19 cellular contexts compared by ENCODE assay signal in genomic region chr20:57786304-57786942, GRCh38.
A peak's percentile ranks its signal among the peaks of the same experiment; 100 is the strongest.
DNase-seq lines count a peak whose midpoint lies in the region; ATAC-seq, FAIRE-seq and TF ChIP-seq lines count a peak whose summit lies in the region.
"Had no signal": no experiment of that assay in that cellular context is flagged by ENCODE, and none has a peak within 500 bp of the region (broad histone marks: within the 10 kb centered on the region; RNA-seq: fewer than 3 reads in every experiment).

No MANE protein-coding gene starts in this region.

- intact Hi-C loops in K562 (cut with micrococcal nuclease): no loop called here

- H3K4me1 ChIP-seq in A549 (peaks cover 29% of the 10 kb centered on the region), K562 (replicated peaks in 1 of 2; ENCODE audit: control insufficient read depth in 2 of 2, insufficient read depth in 2 of 2, low read length in 2 of 2) (no peaks in the 10 kb centered on the region)

- H3K4me3 ChIP-seq in A549: no peak overlapping the region
- H3K4me3 ChIP-seq in K562: no peak overlapping the region
- H3K4me3 ChIP-seq: BLaER1 had no signal

- H3K27ac ChIP-seq in A549 (peak overlapping the region; percentile 46 to 66; a peak in 3 of 6 replicates), K562 (ENCODE audit: extremely low read depth, low read depth, low read length) (no peak overlapping the region)
- H3K27ac ChIP-seq: BLaER1, HL-60 had no signal

- FAIRE-seq in A549 (lab: Jason Lieb, UNC) (no peak), HTR-8/SVneo (lab: Jason Lieb, UNC) (peak; percentile 94), K562 (lab: Jason Lieb, UNC) (no peak)
- FAIRE-seq: A204.1 had no signal

- no peaks in the 10 kb centered on the region for H4K20me1 ChIP-seq in K562 (replicated peaks; ENCODE audit: control insufficient read depth, insufficient read depth, low read length)
- H4K20me1 ChIP-seq: BLaER1 had no signal

- WGBS in A549 (ENCODE audit: missing lambda C conversion rate): 88% methylated on average over 9 of the region's 14 CpGs
- 2% methylated on average over 14 of the region's 14 CpGs for WGBS in K562 (ENCODE audit: insufficient coverage, low coverage, missing lambda C conversion rate)

- no peaks in the 10 kb centered on the region for H3K36me3 ChIP-seq in K562 (ENCODE audit: control insufficient read depth, insufficient read depth, low read length)
- H3K36me3 ChIP-seq: BLaER1 had no signal

- H3K9me3 ChIP-seq in A549: no peaks in the 10 kb centered on the region
- H3K9me3 ChIP-seq in K562 (replicated peaks; ENCODE audit: control insufficient read depth, insufficient read depth, low read depth, low read length): no peaks in the 10 kb centered on the region
- H3K9me3 ChIP-seq: BLaER1 had no signal

- no peak overlapping the region for H2AFZ ChIP-seq in K562 (ENCODE audit: low read depth, low read length)

- TF ChIP-seq EP300 in A549 (IDR thresholded peaks at IDR 0.05) (no peak), K562 (IDR thresholded peaks at IDR 0.05; ENCODE audit: low read length) (no peak)

- no peak overlapping the region for H3K4me2 ChIP-seq in A549
- H3K4me2 ChIP-seq in K562 (ENCODE audit: insufficient read depth, low read length): no peak overlapping the region
- H3K4me2 ChIP-seq: BLaER1 had no signal

- TF ChIP-seq CTCF in A549 (IDR thresholded peaks at IDR 0.05) (no peak), K562 (IDR thresholded peaks at IDR 0.05 in 2 of 3, conservative IDR thresholded peaks at IDR 0.05 in 1 of 3; ENCODE audit: insufficient read depth in 2 of 3, low read depth in 1 of 3, low read length in 3 of 3) (no peak), omental fat pad (IDR thresholded peaks at IDR 0.05) (no peak)

- no peaks in the 10 kb centered on the region for H3K9me1 ChIP-seq in K562 (ENCODE audit: control insufficient read depth, insufficient read depth, low read length)

- TF ChIP-seq POLR2A in A549 (IDR thresholded peaks at IDR 0.05; ENCODE audit: low read length) (no peak), K562 (conservative IDR thresholded peaks at IDR 0.05) (no peak)

- H3K79me2 ChIP-seq in K562 (ENCODE audit: control insufficient read depth, insufficient read depth, low read length): no peaks in the 10 kb centered on the region

- peaks cover 2 to 13% of the 10 kb centered on the region in 2 experiments; a peak in 2 of 5 replicates for H3K27me3 ChIP-seq in K562 (ENCODE audit: control insufficient read depth in 2 of 2, insufficient read depth in 2 of 2, low read length in 2 of 2)
- H3K27me3 ChIP-seq: BLaER1 had no signal

- no TSS peak for BruUV-seq in K562 (replicated peaks; lab: Mats Ljungman, UMichigan)

- ATAC-seq in A549 (no peak), K562 (no peak), omental fat pad (ENCODE audit: low FRiP score) (no peak)

- in situ Hi-C loops in K562 (cut with MboI): no loop called here

- CTCF ChIA-PET in A549 (lab: Yijun Ruan, JAX) (interaction anchor here (0.8 kb wide), 2 partner anchors 9 to 14 kb away, joined by 3 to 4 read pairs; no protein-coding TSS in a partner anchor), K562 (lab: Yijun Ruan, JAX; ENCODE audit: low intra/inter-chr PET ratio) (no interaction called here)

- DNase-seq in A549 (ENCODE audit: low read depth in 1 of 2, low spot score in 1 of 2): no peak
- no peak for DNase-seq in HTR-8/SVneo (ENCODE audit: insufficient read length, low spot score)
- no peak for DNase-seq in K562 (ENCODE audit: extremely low read depth in 1 of 4, low spot score in 3 of 4)
- DNase-seq in mesenteric fat pad (ENCODE audit: low spot score): peak; percentile 69
- no peak for DNase-seq in C1 segment of cervical spinal cord (lab: John Stamatoyannopoulos, UW)
- DNase-seq in NCI-H1436 treated with DMSO at 0.1 percent for 48 hours (lab: John Stamatoyannopoulos, UW): no peak
- DNase-seq in omental fat pad (ENCODE audit: low spot score): no peak
- no peak for DNase-seq in DMS 273 treated with DMSO at 0.1 percent for 48 hours (lab: John Stamatoyannopoulos, UW)
- DNase-seq: H7, NCI-H1105 treated with DMSO at 0.1 percent for 48 hours, NCI-H1694 treated with DMSO at 0.1 percent for 48 hours, NCI-H2107, NCI-H510A, NCI-H82, RPMI8226, SIG-M5 had no signal

- H3K9ac ChIP-seq in K562 (ENCODE audit: insufficient read depth in 1 of 2, low read depth in 2 of 2, low read length in 2 of 2): no peak overlapping the region
- H3K9ac ChIP-seq: BLaER1 had no signal

- POLR2A ChIA-PET in A549 (lab: Yijun Ruan, JAX) (no interaction called here), K562 (lab: Yijun Ruan, JAX) (no interaction called here)

- TF ChIP-seq RAD21 in A549 (conservative IDR thresholded peaks at IDR 0.05 in 1 of 2, IDR thresholded peaks at IDR 0.05 in 1 of 2): no peak
- no peak for TF ChIP-seq RAD21 in K562 (CRISPR knock-in tag; conservative IDR thresholded peaks at IDR 0.05 in 1 of 2, IDR thresholded peaks at IDR 0.05 in 1 of 2)

TF ChIP-seq in A549, 52 proteins besides CTCF, POLR2A, EP300 and RAD21:
- TF ChIP-seq MAZ (IDR thresholded peaks at IDR 0.05; ENCODE audit: borderline replicate concordance, low read depth, low read length): no peak
- no peak for TF ChIP-seq JUNB (IDR thresholded peaks at IDR 0.05)
- TF ChIP-seq, protein P1, sequence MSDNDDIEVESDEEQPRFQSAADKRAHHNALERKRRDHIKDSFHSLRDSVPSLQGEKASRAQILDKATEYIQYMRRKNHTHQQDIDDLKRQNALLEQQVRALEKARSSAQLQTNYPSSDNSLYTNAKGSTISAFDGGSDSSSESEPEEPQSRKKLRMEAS (IDR thresholded peaks at IDR 0.05): no peak
- TF ChIP-seq FOSB (CRISPR knock-in tag; IDR thresholded peaks at IDR 0.05): no peak
- TF ChIP-seq MAFK (IDR thresholded peaks at IDR 0.05; ENCODE audit: partially characterized antibody): no peak
- TF ChIP-seq HDAC2 (IDR thresholded peaks at IDR 0.05): no peak
- TF ChIP-seq NFE2L2 (conservative IDR thresholded peaks at IDR 0.05; ENCODE audit: low read length): no peak
- no peak for TF ChIP-seq HEYL (CRISPR knock-in tag; IDR thresholded peaks at IDR 0.05)
- TF ChIP-seq ZC3H11A (IDR thresholded peaks at IDR 0.05): no peak
- no peak for TF ChIP-seq KDM1A (IDR thresholded peaks at IDR 0.05; ENCODE audit: low read depth)
- no peak for TF ChIP-seq FOSL2 (IDR thresholded peaks at IDR 0.05)
- no peak for TF ChIP-seq FOSL2 (CRISPR knock-in tag; IDR thresholded peaks at IDR 0.05)
- TF ChIP-seq KDM5A (IDR thresholded peaks at IDR 0.05): no peak
- no peak for TF ChIP-seq ZFP36 (IDR thresholded peaks at IDR 0.05; ENCODE audit: borderline replicate concordance, partially characterized antibody)
- no peak for TF ChIP-seq HES2 (IDR thresholded peaks at IDR 0.05)
- no peak for TF ChIP-seq ATOH8 (CRISPR knock-in tag; IDR thresholded peaks at IDR 0.05; ENCODE audit: low read depth)

TF ChIP-seq in K562, 482 proteins besides CTCF, POLR2A, EP300 and RAD21:
- peak; percentile 21; the same call in 1 of the 2 replicates for TF ChIP-seq ESRRA (IDR thresholded peaks at IDR 0.05; ENCODE audit: borderline replicate concordance, low read depth)
- TF ChIP-seq, protein P2, sequence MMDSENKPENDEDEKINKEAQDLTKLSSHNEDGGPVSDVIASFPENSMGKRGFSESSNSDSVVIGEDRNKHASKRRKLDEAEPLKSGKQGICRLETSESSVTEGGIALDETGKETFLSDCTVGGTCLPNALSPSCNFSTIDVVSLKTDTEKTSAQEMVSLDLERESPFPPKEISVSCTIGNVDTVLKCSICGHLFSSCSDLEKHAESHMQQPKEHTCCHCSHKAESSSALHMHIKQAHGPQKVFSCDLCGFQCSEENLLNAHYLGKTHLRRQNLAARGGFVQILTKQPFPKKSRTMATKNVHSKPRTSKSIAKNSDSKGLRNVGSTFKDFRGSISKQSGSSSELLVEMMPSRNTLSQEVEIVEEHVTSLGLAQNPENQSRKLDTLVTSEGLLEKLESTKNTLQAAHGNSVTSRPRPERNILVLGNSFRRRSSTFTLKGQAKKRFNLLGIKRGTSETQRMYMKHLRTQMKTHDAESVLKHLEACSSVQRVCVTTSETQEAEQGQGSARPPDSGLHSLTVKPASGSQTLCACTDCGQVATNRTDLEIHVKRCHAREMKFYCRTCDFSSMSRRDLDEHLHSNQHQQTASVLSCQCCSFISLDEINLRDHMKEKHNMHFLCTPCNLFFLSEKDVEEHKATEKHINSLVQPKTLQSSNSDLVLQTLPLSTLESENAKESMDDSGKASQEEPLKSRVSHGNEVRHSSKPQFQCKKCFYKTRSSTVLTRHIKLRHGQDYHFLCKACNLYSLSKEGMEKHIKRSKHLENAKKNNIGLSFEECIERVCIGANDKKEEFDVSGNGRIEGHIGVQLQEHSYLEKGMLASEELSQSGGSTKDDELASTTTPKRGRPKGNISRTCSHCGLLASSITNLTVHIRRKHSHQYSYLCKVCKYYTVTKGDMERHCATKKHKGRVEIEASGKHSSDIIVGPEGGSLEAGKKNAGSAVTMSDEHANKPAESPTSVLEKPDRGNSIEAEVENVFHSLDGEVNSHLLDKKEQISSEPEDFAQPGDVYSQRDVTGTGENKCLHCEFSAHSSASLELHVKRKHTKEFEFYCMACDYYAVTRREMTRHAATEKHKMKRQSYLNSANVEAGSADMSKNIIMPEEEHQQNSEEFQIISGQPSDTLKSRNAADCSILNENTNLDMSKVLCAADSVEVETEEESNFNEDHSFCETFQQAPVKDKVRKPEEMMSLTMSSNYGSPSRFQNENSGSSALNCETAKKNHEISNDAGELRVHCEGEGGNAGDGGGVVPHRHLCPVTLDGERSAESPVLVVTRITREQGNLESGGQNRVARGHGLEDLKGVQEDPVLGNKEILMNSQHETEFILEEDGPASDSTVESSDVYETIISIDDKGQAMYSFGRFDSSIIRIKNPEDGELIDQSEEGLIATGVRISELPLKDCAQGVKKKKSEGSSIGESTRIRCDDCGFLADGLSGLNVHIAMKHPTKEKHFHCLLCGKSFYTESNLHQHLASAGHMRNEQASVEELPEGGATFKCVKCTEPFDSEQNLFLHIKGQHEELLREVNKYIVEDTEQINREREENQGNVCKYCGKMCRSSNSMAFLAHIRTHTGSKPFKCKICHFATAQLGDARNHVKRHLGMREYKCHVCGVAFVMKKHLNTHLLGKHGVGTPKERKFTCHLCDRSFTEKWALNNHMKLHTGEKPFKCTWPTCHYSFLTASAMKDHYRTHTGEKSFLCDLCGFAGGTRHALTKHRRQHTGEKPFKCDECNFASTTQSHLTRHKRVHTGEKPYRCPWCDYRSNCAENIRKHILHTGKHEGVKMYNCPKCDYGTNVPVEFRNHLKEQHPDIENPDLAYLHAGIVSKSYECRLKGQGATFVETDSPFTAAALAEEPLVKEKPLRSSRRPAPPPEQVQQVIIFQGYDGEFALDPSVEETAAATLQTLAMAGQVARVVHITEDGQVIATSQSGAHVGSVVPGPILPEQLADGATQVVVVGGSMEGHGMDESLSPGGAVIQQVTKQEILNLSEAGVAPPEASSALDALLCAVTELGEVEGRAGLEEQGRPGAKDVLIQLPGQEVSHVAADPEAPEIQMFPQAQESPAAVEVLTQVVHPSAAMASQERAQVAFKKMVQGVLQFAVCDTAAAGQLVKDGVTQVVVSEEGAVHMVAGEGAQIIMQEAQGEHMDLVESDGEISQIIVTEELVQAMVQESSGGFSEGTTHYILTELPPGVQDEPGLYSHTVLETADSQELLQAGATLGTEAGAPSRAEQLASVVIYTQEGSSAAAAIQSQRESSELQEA (IDR thresholded peaks at IDR 0.05; ENCODE audit: low read depth): no peak

Comparison
In these comparisons a context has a peak if more than half of its experiments do, and no peak if none do; other contexts are left out.
1. Of the 35 proteins assayed by ChIP-seq in both K562 and A549: peak only in K562: ESRRA; only in A549: none; in both: none; in neither: 34.